1 cellular context compared by ENCODE assay signal in the genomic region with DNA sequence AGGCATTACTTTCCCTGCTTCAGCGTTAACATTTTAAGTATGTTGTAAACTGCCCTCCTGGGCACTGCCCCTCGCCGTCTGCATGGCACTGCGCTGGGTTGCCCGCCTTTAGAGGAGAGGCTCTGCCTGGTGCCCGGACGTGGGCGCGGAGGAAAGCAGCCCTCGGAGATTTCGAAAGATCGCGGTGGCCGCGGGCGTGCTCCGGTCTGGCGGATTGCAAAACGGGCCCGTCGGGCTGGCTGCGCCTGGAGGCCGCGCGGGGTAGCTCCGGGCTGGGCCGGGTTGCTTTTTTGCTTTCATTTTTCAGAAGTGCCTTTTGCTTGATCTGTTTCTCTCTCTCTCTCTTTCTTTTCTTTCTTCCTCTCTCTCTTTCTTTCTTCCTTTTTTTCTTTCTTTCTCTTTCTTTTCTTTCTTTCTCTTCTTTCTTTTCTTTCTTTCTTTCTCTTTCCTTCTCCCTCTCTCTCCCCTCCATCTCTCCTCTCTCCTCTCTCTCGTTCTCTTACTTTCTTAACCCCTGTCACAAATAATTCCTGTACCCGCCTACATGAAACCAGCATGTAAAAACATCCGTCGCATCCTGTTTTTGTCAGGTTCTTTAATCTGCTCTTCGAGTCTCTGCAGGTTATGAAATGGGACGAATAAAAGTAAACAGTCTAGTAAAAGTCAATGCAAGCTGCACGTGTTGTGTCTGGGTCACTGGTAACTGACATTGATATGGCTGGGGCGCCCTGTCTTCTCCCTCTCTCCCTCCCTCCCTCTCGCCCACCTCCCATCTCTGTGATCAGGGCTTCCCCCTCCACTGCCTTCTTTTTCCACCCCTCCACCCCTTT.
A peak's percentile ranks its signal among the peaks of the same experiment; 100 is the strongest.
TF ChIP-seq lines count a peak whose summit lies in the region.

No MANE protein-coding gene starts in this region.

TF ChIP-seq in SK-N-SH, 30 proteins besides CTCF, POLR2A, EP300 and RAD21 (continued from another document):
- TF ChIP-seq, protein P1, sequence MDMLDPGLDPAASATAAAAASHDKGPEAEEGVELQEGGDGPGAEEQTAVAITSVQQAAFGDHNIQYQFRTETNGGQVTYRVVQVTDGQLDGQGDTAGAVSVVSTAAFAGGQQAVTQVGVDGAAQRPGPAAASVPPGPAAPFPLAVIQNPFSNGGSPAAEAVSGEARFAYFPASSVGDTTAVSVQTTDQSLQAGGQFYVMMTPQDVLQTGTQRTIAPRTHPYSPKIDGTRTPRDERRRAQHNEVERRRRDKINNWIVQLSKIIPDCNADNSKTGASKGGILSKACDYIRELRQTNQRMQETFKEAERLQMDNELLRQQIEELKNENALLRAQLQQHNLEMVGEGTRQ (IDR thresholded peaks at IDR 0.05; ENCODE audit: borderline replicate concordance, low read depth, low read length), result no peak
- TF ChIP-seq, protein P2, sequence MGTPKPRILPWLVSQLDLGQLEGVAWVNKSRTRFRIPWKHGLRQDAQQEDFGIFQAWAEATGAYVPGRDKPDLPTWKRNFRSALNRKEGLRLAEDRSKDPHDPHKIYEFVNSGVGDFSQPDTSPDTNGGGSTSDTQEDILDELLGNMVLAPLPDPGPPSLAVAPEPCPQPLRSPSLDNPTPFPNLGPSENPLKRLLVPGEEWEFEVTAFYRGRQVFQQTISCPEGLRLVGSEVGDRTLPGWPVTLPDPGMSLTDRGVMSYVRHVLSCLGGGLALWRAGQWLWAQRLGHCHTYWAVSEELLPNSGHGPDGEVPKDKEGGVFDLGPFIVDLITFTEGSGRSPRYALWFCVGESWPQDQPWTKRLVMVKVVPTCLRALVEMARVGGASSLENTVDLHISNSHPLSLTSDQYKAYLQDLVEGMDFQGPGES (IDR thresholded peaks at IDR 0.05; ENCODE audit: low read depth, low read length), result no peak
- no peak for TF ChIP-seq TAF1 (IDR thresholded peaks at IDR 0.05; ENCODE audit: borderline replicate concordance, low read depth, low read length)
- TF ChIP-seq SIN3A (IDR thresholded peaks at IDR 0.05; ENCODE audit: borderline replicate concordance, low read depth, low read length), result peak; percentile 36; the same call in 1 of the 2 replicates
- no peak for TF ChIP-seq GABPA (IDR thresholded peaks at IDR 0.05; ENCODE audit: low read depth)
TF ChIP-seq in SK-N-SH: peak in this region for 4.
